In genomic region chr5:16707869-16708192, GRCh38 we compare ENCODE assay signal across 21 cellular contexts.
"Had no signal": no experiment of that assay in that cellular context is flagged by ENCODE, and none has a peak within 500 bp of the region (broad histone marks: within the 10 kb centered on the region; RNA-seq: fewer than 3 reads in every experiment).

No MANE protein-coding gene starts in this region.

- ATAC-seq: effector memory CD8-positive, alpha-beta T cell; left cardiac atrium; lower lobe of right lung; natural killer cell treated with Interleukin-12 subunit alpha and Interleukin-12 subunit beta and Interleukin-15 and Interleukin-18, amount 100 ng/mL, for 72 hours; psoas muscle; sciatic nerve; stimulated activated memory B cell treated with anti-CD40 and anti-IgM and Interleukin-4, amounts not matched to agents 10 μg/mL and 1 μg/mL and 100 μg/mL, for 72 hours had no signal

- H3K9me3 Mint-ChIP-seq: mesothelial cell of epicardium; natural killer cell treated with Interleukin-12 subunit alpha and Interleukin-12 subunit beta and Interleukin-15 and Interleukin-18, amount 100 ng/mL, for 72 hours; stimulated activated memory B cell treated with anti-CD40 and anti-IgM and Interleukin-4, amounts not matched to agents 10 μg/mL and 1 μg/mL and 100 μg/mL, for 72 hours; stimulated activated naive CD8-positive, alpha-beta T cell treated with anti-CD3 and anti-CD28 coated beads, Interleukin-15, Interleukin-2, amounts not matched to agents 100 ng/mL and 50 ng/mL, for 24 hours; type B pancreatic cell had no signal

- H3K27ac ChIP-seq: epithelial cell of prostate, esophagus muscularis mucosa, left ventricle myocardium inferior, lower lobe of right lung, neural progenitor cell, psoas muscle, spleen had no signal

- DNase-seq: effector memory CD8-positive, alpha-beta T cell; immature natural killer cell; left cardiac atrium; left ventricle myocardium inferior; lower lobe of right lung; psoas muscle; retina; spleen; stimulated activated CD4-positive, alpha-beta T cell treated with anti-CD3 and anti-CD28 coated beads, Interleukin-15, amount 100 ng/mL, for 24 hours; stimulated activated CD4-positive, alpha-beta T cell treated with anti-CD3 and anti-CD28 coated beads, Interleukin-1b, Interleukin-23, amount 100 ng/mL, for 48 hours; stimulated activated CD4-positive, alpha-beta T cell treated with anti-CD3 and anti-CD28 coated beads, Interleukin-4, amount 100 ng/mL, for 24 hours had no signal

- H3K4me3 ChIP-seq: esophagus muscularis mucosa, left ventricle myocardium inferior, lower lobe of right lung, neural progenitor cell, psoas muscle, spleen had no signal

- H3K4me1 ChIP-seq: lower lobe of right lung, psoas muscle, spleen had no signal

- H3K27me3 ChIP-seq: esophagus muscularis mucosa, neural progenitor cell, spleen had no signal

- H3K27me3 Mint-ChIP-seq: natural killer cell treated with Interleukin-12 subunit alpha and Interleukin-12 subunit beta and Interleukin-15 and Interleukin-18, amount 100 ng/mL, for 72 hours; type B pancreatic cell had no signal

- H3K9me3 ChIP-seq: esophagus muscularis mucosa, left ventricle myocardium inferior, lower lobe of right lung, psoas muscle, spleen had no signal

- H3K27ac Mint-ChIP-seq: effector memory CD8-positive, alpha-beta T cell; immature natural killer cell; memory B cell; mesothelial cell of epicardium; natural killer cell treated with Interleukin-12 subunit alpha and Interleukin-12 subunit beta and Interleukin-15 and Interleukin-18, amount 100 ng/mL, for 72 hours; neural progenitor cell; stimulated activated memory B cell treated with anti-CD40 and anti-IgM and Interleukin-4, amounts not matched to agents 10 μg/mL and 1 μg/mL and 100 μg/mL, for 72 hours; stimulated activated naive CD8-positive, alpha-beta T cell treated with anti-CD3 and anti-CD28 coated beads, Interleukin-15, Interleukin-2, amounts not matched to agents 100 ng/mL and 50 ng/mL, for 24 hours; type B pancreatic cell had no signal

- H3K36me3 Mint-ChIP-seq: immature natural killer cell; memory B cell; natural killer cell treated with Interleukin-12 subunit alpha and Interleukin-12 subunit beta and Interleukin-15 and Interleukin-18, amount 100 ng/mL, for 72 hours; stimulated activated memory B cell treated with anti-CD40 and anti-IgM and Interleukin-4, amounts not matched to agents 10 μg/mL and 1 μg/mL and 100 μg/mL, for 72 hours had no signal

- H3K4me1 Mint-ChIP-seq: immature natural killer cell; memory B cell; stimulated activated memory B cell treated with anti-CD40 and anti-IgM and Interleukin-4, amounts not matched to agents 10 μg/mL and 1 μg/mL and 100 μg/mL, for 72 hours had no signal

- H3K4me3 Mint-ChIP-seq: effector memory CD8-positive, alpha-beta T cell; immature natural killer cell; memory B cell; mesothelial cell of epicardium; natural killer cell treated with Interleukin-12 subunit alpha and Interleukin-12 subunit beta and Interleukin-15 and Interleukin-18, amount 100 ng/mL, for 72 hours; neural progenitor cell; stimulated activated memory B cell treated with anti-CD40 and anti-IgM and Interleukin-4, amounts not matched to agents 10 μg/mL and 1 μg/mL and 100 μg/mL, for 72 hours; stimulated activated naive CD8-positive, alpha-beta T cell treated with anti-CD3 and anti-CD28 coated beads, Interleukin-15, Interleukin-2, amounts not matched to agents 100 ng/mL and 50 ng/mL, for 24 hours; type B pancreatic cell had no signal
